In genomic region chr6:7222197-7222596, GRCh38 we compare ENCODE assay signal across 22 cellular contexts.
"Had no signal": no experiment of that assay in that cellular context is flagged by ENCODE, and none has a peak within 500 bp of the region (broad histone marks: within the 10 kb centered on the region; RNA-seq: fewer than 3 reads in every experiment).

No MANE protein-coding gene starts in this region.

- H3K27me3 ChIP-seq: breast epithelium, colonic mucosa, esophagus muscularis mucosa, upper lobe of right lung had no signal

- DNase-seq: activated CD4-positive, alpha-beta T cell treated with anti-CD3 and anti-CD28 coated beads for 1 hour; activated CD4-positive, alpha-beta T cell treated with anti-CD3 and anti-CD28 coated beads, Interleukin-2, amount 50 U/mL, for 1 hour; activated CD8-positive, alpha-beta T cell treated with anti-CD3 and anti-CD28 coated beads, Interleukin-2, amount 10 ng/mL, durations not matched to agents 7 days and 5 days; activated gamma-delta T cell treated with Interleukin-2 at 50 U/mL for 16 hours; colonic mucosa; dorsolateral prefrontal cortex; effector memory CD8-positive, alpha-beta T cell; left colon; naive thymus-derived CD4-positive, alpha-beta T cell; occipital lobe; retina; stimulated activated CD4-positive, alpha-beta T cell treated with anti-CD3 and anti-CD28 coated beads, Interleukin-1b, Interleukin-23, amount 100 ng/mL, for 48 hours; T-helper 1 cell; upper lobe of right lung; WERI-Rb-1 had no signal

- H3K4me3 ChIP-seq: breast epithelium, colonic mucosa, dorsolateral prefrontal cortex, esophagus muscularis mucosa, lung, upper lobe of right lung had no signal

- H3K27ac ChIP-seq: breast epithelium, colonic mucosa, dorsolateral prefrontal cortex, esophagus muscularis mucosa, upper lobe of right lung had no signal

- ATAC-seq: activated CD8-positive, alpha-beta T cell treated with anti-CD3 and anti-CD28 coated beads, Interleukin-2, amount 10 ng/mL, durations not matched to agents 7 days and 5 days; effector memory CD8-positive, alpha-beta T cell; left colon; naive thymus-derived CD4-positive, alpha-beta T cell; stimulated activated memory B cell treated with anti-CD40 and anti-IgM and Interleukin-4, amounts not matched to agents 10 μg/mL and 1 μg/mL and 100 μg/mL, for 72 hours; upper lobe of right lung had no signal

- H3K9me3 ChIP-seq: breast epithelium, colonic mucosa, esophagus muscularis mucosa, upper lobe of right lung had no signal

- FAIRE-seq: astrocyte, frontal cortex, TTC549 had no signal

- H3K4me1 ChIP-seq: breast epithelium, colonic mucosa had no signal
